In genomic region chr1:156858959-156859522, GRCh38 we compare ENCODE assay signal across 8 cellular contexts. TPM values are rescaled to one million over a fixed set of nuclear protein-coding genes. Genes with fewer than 3 reads are reported as not detected.
A peak's percentile ranks its signal among the peaks of the same experiment; 100 is the strongest.
DNase-seq lines count a peak whose midpoint lies in the region; ATAC-seq, FAIRE-seq and TF ChIP-seq lines count a peak whose summit lies in the region.

Gene INSRR, minus strand, starts transcription at chr1:156859117. Its CDS starts 496 bp downstream, at chr1:156858621.

- H3K4me3 ChIP-seq in astrocyte of the spinal cord (ENCODE audit: low read depth, low read length) (peak within 1 kb of the TSS; percentile 23), left lung (peak within 1 kb of the TSS; percentile 5 to 12), urinary bladder (ENCODE audit: low read depth, low read length) (peak within 1 kb of the TSS; percentile 27)

- no peak for DNase-seq in activated naive CD4-positive, alpha-beta T cell treated with anti-CD3 and anti-CD28 coated beads, Interleukin-2, amount 10 ng/mL, durations not matched to agents 7 days and 5 days
- no peak for DNase-seq in activated naive CD4-positive, alpha-beta T cell treated with Interleukin-2 at 50 U/mL for 16 hours
- DNase-seq in astrocyte of the spinal cord (ENCODE audit: low read depth, low spot score) (peak; percentile 11), left lung (no peak), frontal cortex (ENCODE audit: low spot score in 2 of 2) (no peak), foreskin keratinocyte (no peak)

- peaks cover 43% of the 10 kb centered on the region for H3K4me1 Mint-ChIP-seq in activated naive CD4-positive, alpha-beta T cell treated with anti-CD3 and anti-CD28 coated beads, Interleukin-2, amount 10 ng/mL, durations not matched to agents 7 days and 5 days

- H3K9me3 Mint-ChIP-seq in activated naive CD4-positive, alpha-beta T cell treated with anti-CD3 and anti-CD28 coated beads, Interleukin-2, amount 10 ng/mL, durations not matched to agents 7 days and 5 days: no peaks in the 10 kb centered on the region

- in situ Hi-C loops in astrocyte of the spinal cord (cut with HindIII; ENCODE audit: low sequenced_read_pairs): no loop called here

- peaks cover 88% of the 10 kb centered on the region for H3K27me3 Mint-ChIP-seq in activated naive CD4-positive, alpha-beta T cell treated with anti-CD3 and anti-CD28 coated beads, Interleukin-2, amount 10 ng/mL, durations not matched to agents 7 days and 5 days

- CTCF ChIA-PET in activated naive CD4-positive, alpha-beta T cell treated with anti-CD3 and anti-CD28 coated beads, Interleukin-2, amount 10 ng/mL, durations not matched to agents 7 days and 5 days (lab: Charles Lee): interaction anchor here (0.7 to 11.4 kb wide), 34 partner anchors 10 to 216 kb away, joined by 3 to 240 read pairs (median 8); partner anchors contain the start of genes ISG20L2, METTL25B and PEAR1

- H3K36me3 ChIP-seq in left lung (no peaks in the 10 kb centered on the region), urinary bladder (ENCODE audit: insufficient read depth) (no peaks in the 10 kb centered on the region)

- peak within 1 kb of the TSS; percentile 65 for H3K4me3 Mint-ChIP-seq in activated naive CD4-positive, alpha-beta T cell treated with anti-CD3 and anti-CD28 coated beads, Interleukin-2, amount 10 ng/mL, durations not matched to agents 7 days and 5 days

- 3% methylated on average over 39 of the region's 39 CpGs for whole genome bisulfite sequencing in urinary bladder

- no peaks in the 10 kb centered on the region for H3K36me3 Mint-ChIP-seq in activated naive CD4-positive, alpha-beta T cell treated with anti-CD3 and anti-CD28 coated beads, Interleukin-2, amount 10 ng/mL, durations not matched to agents 7 days and 5 days

- no peak for TF ChIP-seq CTCF in astrocyte of the spinal cord (IDR thresholded peaks at IDR 0.05; ENCODE audit: low read depth, low read length)
- TF ChIP-seq CTCF in left lung (IDR thresholded peaks at IDR 0.05): no peak
- no peak for TF ChIP-seq CTCF in foreskin keratinocyte (conservative IDR thresholded peaks at IDR 0.05)

- no peak within 1 kb of the TSS for H3K27ac ChIP-seq in left lung
- H3K27ac ChIP-seq in urinary bladder (ENCODE audit: low read depth): no peak within 1 kb of the TSS
- H3K27ac ChIP-seq in foreskin keratinocyte: no peak within 1 kb of the TSS

- no peaks in the 10 kb centered on the region for H3K9me3 ChIP-seq in left lung

- FAIRE-seq in frontal cortex (lab: Jason Lieb, UNC): no peak

- intact Hi-C loops in left lung (cut with DNase I): no loop called here

- ATAC-seq in left lung (no peak), foreskin keratinocyte (no peak), HG03097 (IDR thresholded peaks at IDR 0.05; ENCODE audit: low FRiP score, unreplicated experiment) (no peak)

- H3K4me1 ChIP-seq in left lung: peaks cover 15 to 24% of the 10 kb centered on the region in 2 donors
- no peaks in the 10 kb centered on the region for H3K4me1 ChIP-seq in urinary bladder (ENCODE audit: insufficient read depth)
- H3K4me1 ChIP-seq in foreskin keratinocyte: no peaks in the 10 kb centered on the region

- no peak within 1 kb of the TSS for H3K27ac Mint-ChIP-seq in activated naive CD4-positive, alpha-beta T cell treated with anti-CD3 and anti-CD28 coated beads, Interleukin-2, amount 10 ng/mL, durations not matched to agents 7 days and 5 days

- H3K27me3 ChIP-seq in left lung (peaks cover 48 to 79% of the 10 kb centered on the region in 2 donors), foreskin keratinocyte (peaks cover 85% of the 10 kb centered on the region)

RNA-seq across cellular contexts. Expression of gene INSRR, which starts in this region (rescaled TPM):
- total RNA-seq in left lung: not detected
- total RNA-seq in urinary bladder: 0.11 TPM
- polyA plus RNA-seq in urinary bladder: 0.04 TPM
- total RNA-seq in frontal cortex: under 0.01 TPM
- total RNA-seq in foreskin keratinocyte: not detected in 2 replicates
- polyA plus RNA-seq in foreskin keratinocyte: not detected in 2 replicates
